ENCODE assay signal across 30 cellular contexts in the genomic region with DNA sequence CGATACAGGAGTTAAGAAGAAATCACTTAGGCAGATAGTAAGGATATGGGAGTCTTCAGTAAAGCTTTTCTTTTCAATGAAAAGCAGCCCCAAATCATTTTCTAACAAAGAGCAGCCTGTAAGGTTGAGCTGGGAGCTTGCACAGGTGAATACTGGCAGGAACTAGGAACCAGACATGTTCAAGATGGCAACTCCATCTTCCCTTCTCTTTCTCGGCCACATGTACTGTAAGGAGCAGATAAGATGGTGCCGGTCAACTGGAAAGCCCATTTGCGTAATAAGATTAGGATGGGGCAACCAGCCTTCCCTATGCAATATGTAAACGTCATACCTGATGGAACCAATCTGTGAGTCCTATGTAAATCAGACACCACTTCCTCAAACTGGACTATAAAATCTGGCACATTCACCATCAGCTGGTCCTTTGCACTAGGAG. TPM values are rescaled to one million over a fixed set of nuclear protein-coding genes. Genes with fewer than 3 reads are reported as not detected.
DNase-seq lines count a peak whose midpoint lies in the region; ATAC-seq, FAIRE-seq and TF ChIP-seq lines count a peak whose summit lies in the region.
"Had no signal": no experiment of that assay in that cellular context is flagged by ENCODE, and none has a peak within 500 bp of the region (broad histone marks: within the 10 kb centered on the region; RNA-seq: fewer than 3 reads in every experiment).

No MANE protein-coding gene starts in this region.

- DNase-seq in BE2C: peak; percentile 56
- DNase-seq in HL-60 (ENCODE audit: low read depth in 1 of 2, low spot score in 1 of 2): peak; percentile 66 to 84
- DNase-seq in NOMO-1 treated with dmso at 0.1 percent for 144 hours (lab: John Stamatoyannopoulos, UW; ENCODE audit: unreplicated experiment): peak; percentile 57
- DNase-seq in bronchial epithelial cell (ENCODE audit: low read depth): no peak
- DNase-seq in CD4-positive, alpha-beta memory T cell: no peak
- DNase-seq in NCI-H2107 treated with DMSO at 0.1 percent for 48 hours (lab: John Stamatoyannopoulos, UW; ENCODE audit: unreplicated experiment): no peak
- DNase-seq in HT-29 (ENCODE audit: low spot score): no peak
- DNase-seq: activated CD4-positive, alpha-beta T cell treated with anti-CD3 and anti-CD28 coated beads for 36 hours; activated CD8-positive, alpha-beta memory T cell treated with anti-CD3 and anti-CD28 coated beads for 24 hours; activated effector memory CD4-positive, alpha-beta T cell treated with Interleukin-2 at 50 U/mL for 16 hours; activated naive CD8-positive, alpha-beta T cell treated with anti-CD3 and anti-CD28 coated beads for 36 hours; dermis blood vessel endothelial cell; DND-41; GOT3; left cardiac atrium; NCI-H1694; NCI-H524 treated with DMSO at 0.1 percent for 48 hours; stimulated activated CD8-positive, alpha-beta memory T cell treated with anti-CD3 and anti-CD28 coated beads, Interleukin-4, amount 100 ng/mL, for 48 hours; stomach; thyroid gland had no signal

- H3K36me3 ChIP-seq in BE2C (no peaks in the 10 kb centered on the region), bronchial epithelial cell (ENCODE audit: control insufficient read depth, insufficient read depth, low read length) (no peaks in the 10 kb centered on the region)
- H3K36me3 ChIP-seq in CD4-positive, alpha-beta memory T cell (ENCODE audit: insufficient read depth, low read length): no peaks in the 10 kb centered on the region
- H3K36me3 ChIP-seq: stomach, thyroid gland had no signal

- no peaks in the 10 kb centered on the region for H3K36me3 Mint-ChIP-seq in CD4-positive, alpha-beta memory T cell

- no peak for TF ChIP-seq CTCF in BE2C (IDR thresholded peaks at IDR 0.05; ENCODE audit: low read depth, low read length)
- TF ChIP-seq CTCF in HL-60 (IDR thresholded peaks at IDR 0.05; ENCODE audit: insufficient read depth, low read length): no peak
- no peak for TF ChIP-seq CTCF in bronchial epithelial cell (IDR thresholded peaks at IDR 0.05; ENCODE audit: insufficient read depth, low read length, severe bottlenecking)

- no peaks in the 10 kb centered on the region for H3K9me3 Mint-ChIP-seq in CD4-positive, alpha-beta memory T cell
- H3K9me3 Mint-ChIP-seq: activated naive CD8-positive, alpha-beta T cell treated with anti-CD3 and anti-CD28 coated beads for 36 hours; central memory CD8-positive, alpha-beta T cell; neural crest cell had no signal

- H3K27me3 Mint-ChIP-seq in CD4-positive, alpha-beta memory T cell: peaks cover 0 to 2% of the 10 kb centered on the region in 2 donors
- H3K27me3 Mint-ChIP-seq: activated CD4-positive, alpha-beta T cell treated with anti-CD3 and anti-CD28 coated beads for 36 hours; activated naive CD8-positive, alpha-beta T cell treated with anti-CD3 and anti-CD28 coated beads for 36 hours; B cell; central memory CD8-positive, alpha-beta T cell had no signal

- H3K9me3 ChIP-seq in BE2C: no peaks in the 10 kb centered on the region
- no peaks in the 10 kb centered on the region for H3K9me3 ChIP-seq in CD4-positive, alpha-beta memory T cell (ENCODE audit: control insufficient read depth in 1 of 2, low read length in 2 of 2)
- H3K9me3 ChIP-seq: stomach, thyroid gland had no signal

- POLR2A ChIA-PET in CD4-positive, alpha-beta memory T cell (lab: Charles Lee; ENCODE audit: partially characterized antibody): no interaction called here

- ATAC-seq in GM18868 (IDR thresholded peaks at IDR 0.05; ENCODE audit: unreplicated experiment): no peak
- ATAC-seq: activated CD4-positive, alpha-beta T cell treated with anti-CD3 and anti-CD28 coated beads for 36 hours; left cardiac atrium had no signal

- peak overlapping the region; percentile 20; the same call in 1 of the 2 replicates for H3K27ac ChIP-seq in HL-60 (replicated peaks)
- H3K27ac ChIP-seq in CD4-positive, alpha-beta memory T cell (ENCODE audit: low read depth, low read length): no peak overlapping the region
- H3K27ac ChIP-seq: hepatocyte, parathyroid adenoma, stomach, thyroid gland had no signal

- H3K4me3 Mint-ChIP-seq in CD4-positive, alpha-beta memory T cell: no peak overlapping the region
- H3K4me3 Mint-ChIP-seq: activated CD4-positive, alpha-beta T cell treated with anti-CD3 and anti-CD28 coated beads for 36 hours; activated naive CD8-positive, alpha-beta T cell treated with anti-CD3 and anti-CD28 coated beads for 36 hours; B cell; central memory CD8-positive, alpha-beta T cell; neural crest cell; T-helper 1 cell treated with Interleukin-12 subunit alpha and Interleukin-12 subunit beta and Interleukin-4 antibody, amounts not matched to agents 30 μg/mL and 1 μg/mL, for 36 hours had no signal

- CTCF ChIA-PET in CD4-positive, alpha-beta memory T cell (lab: Charles Lee; ENCODE audit: partially characterized antibody): no interaction called here

- FAIRE-seq in bronchial epithelial cell (lab: Jason Lieb, UNC): peak; percentile 97
- FAIRE-seq: endometrium, frontal cortex, small intestine had no signal

- H3K27me3 ChIP-seq in BE2C (no peaks in the 10 kb centered on the region), HL-60 (ENCODE audit: insufficient read depth, poor library complexity, severe bottlenecking) (no peaks in the 10 kb centered on the region), bronchial epithelial cell (ENCODE audit: control insufficient read depth, insufficient read depth, low read length) (no peaks in the 10 kb centered on the region)
- no peaks in the 10 kb centered on the region for H3K27me3 ChIP-seq in CD4-positive, alpha-beta memory T cell (ENCODE audit: insufficient read depth, low read length)
- H3K27me3 ChIP-seq: hepatocyte, stomach, thyroid gland had no signal

- no peak overlapping the region for H3K4me3 ChIP-seq in BE2C (ENCODE audit: low read depth, low read length)
- no peak overlapping the region for H3K4me3 ChIP-seq in HL-60 (replicated peaks; ENCODE audit: insufficient read depth, low read length)
- H3K4me3 ChIP-seq in bronchial epithelial cell (ENCODE audit: low read depth, low read length): no peak overlapping the region
- no peak overlapping the region for H3K4me3 ChIP-seq in CD4-positive, alpha-beta memory T cell (ENCODE audit: low read length in 2 of 2)
- H3K4me3 ChIP-seq: hepatocyte, stomach, thyroid gland had no signal

- no peak overlapping the region for H3K27ac Mint-ChIP-seq in CD4-positive, alpha-beta memory T cell
- H3K27ac Mint-ChIP-seq: activated CD4-positive, alpha-beta T cell treated with anti-CD3 and anti-CD28 coated beads for 36 hours; activated naive CD8-positive, alpha-beta T cell treated with anti-CD3 and anti-CD28 coated beads for 36 hours; B cell; T-helper 1 cell treated with Interleukin-12 subunit alpha and Interleukin-12 subunit beta and Interleukin-4 antibody, amounts not matched to agents 30 μg/mL and 1 μg/mL, for 36 hours had no signal

- intact Hi-C loops in CD4-positive, alpha-beta memory T cell (cut with micrococcal nuclease): no loop called here

- H3K4me1 Mint-ChIP-seq in CD4-positive, alpha-beta memory T cell: peaks cover 0 to 11% (median 3%) of the 10 kb centered on the region in 4 donors

- peaks cover 3% of the 10 kb centered on the region; the same call in 1 of the 2 replicates for H3K4me1 ChIP-seq in BE2C
- H3K4me1 ChIP-seq in CD4-positive, alpha-beta memory T cell (ENCODE audit: insufficient read depth, low read length): no peaks in the 10 kb centered on the region
- H3K4me1 ChIP-seq: parathyroid adenoma had no signal

RNA-seq across cellular contexts. Expression of gene RNGTT, which starts 46.2 kb away (rescaled TPM):
- polyA plus RNA-seq in BE2C (2012; ENCODE audit: insufficient read depth, insufficient read length, low read depth): 10.3 TPM
- total RNA-seq in bronchial epithelial cell: 19.7 and 20.8 TPM in 2 replicates
- 10 to 100 TPM; 17.4 to 21.8 TPM for total RNA-seq in CD4-positive, alpha-beta memory T cell
- polyA plus RNA-seq in CD4-positive, alpha-beta memory T cell: 10 to 100 TPM; 17.3 to 20.8 TPM
- 12.9 and 14.0 TPM in 2 replicates for total RNA-seq in HT-29 (2014; rRNA removed; shearing (Covaris generic))

Comparison
In these comparisons a context has a peak if more than half of its experiments do, and no peak if none do; other contexts are left out.
1. DNase-seq: peak in BE2C (single experiment), HL-60 (2 of 2) and NOMO-1 treated with dmso at 0.1 percent for 144 hours (single experiment); none in bronchial epithelial cell (single experiment), CD4-positive, alpha-beta memory T cell (0 of 5), NCI-H2107 treated with DMSO at 0.1 percent for 48 hours (single experiment) and HT-29 (single experiment).